ENCODE assay signal across 13 cellular contexts in the genomic region with DNA sequence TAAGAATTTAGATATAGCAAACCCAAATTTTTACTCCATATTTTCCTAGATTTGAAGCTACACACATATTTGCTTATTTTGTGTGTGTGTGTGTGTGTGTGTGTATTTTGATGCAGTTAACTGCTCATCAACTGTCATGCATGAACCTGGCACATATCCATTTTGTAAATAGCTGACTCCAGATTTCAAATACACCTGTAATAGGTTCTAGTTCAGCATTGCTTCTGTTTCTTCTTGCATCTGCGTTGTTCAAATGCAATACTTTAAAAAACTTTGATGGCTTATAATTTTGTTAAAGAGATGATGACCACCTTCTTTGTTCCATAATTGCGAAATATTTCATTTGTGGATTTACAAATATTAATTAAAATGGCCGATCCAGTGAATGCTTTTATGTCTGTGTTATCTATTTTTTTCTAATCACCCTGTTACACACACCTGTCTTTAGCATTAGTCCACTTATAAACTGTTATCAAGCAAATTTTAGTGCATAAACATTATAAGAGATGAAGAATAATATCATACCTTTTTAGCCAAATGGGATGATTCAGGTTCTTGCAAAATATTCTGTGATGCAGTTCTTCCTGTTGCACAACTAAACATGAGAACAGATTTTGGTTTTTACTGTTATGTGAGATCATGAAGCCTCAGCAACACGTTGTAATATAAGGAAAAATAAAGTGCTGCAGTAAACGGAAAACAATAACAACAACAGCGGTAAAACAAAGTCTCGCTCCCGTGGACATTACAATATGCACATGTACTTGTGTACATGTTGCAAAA. TPM values are rescaled to one million over a fixed set of nuclear protein-coding genes. Genes with fewer than 3 reads are reported as not detected.
DNase-seq lines count a peak whose midpoint lies in the region; ATAC-seq, FAIRE-seq and TF ChIP-seq lines count a peak whose summit lies in the region.
"Had no signal": no experiment of that assay in that cellular context is flagged by ENCODE, and none has a peak within 500 bp of the region (broad histone marks: within the 10 kb centered on the region; RNA-seq: fewer than 3 reads in every experiment).

No MANE protein-coding gene starts in this region.

- TF ChIP-seq CTCF in HepG2 (CRISPR knock-in tag; IDR thresholded peaks at IDR 0.05), result no peak
- TF ChIP-seq CTCF in right lobe of liver (IDR thresholded peaks at IDR 0.05), result no peak
- TF ChIP-seq CTCF in fibroblast of villous mesenchyme (IDR thresholded peaks at IDR 0.05; ENCODE audit: insufficient read depth, low read depth, low read length), result no peak
- no peak for TF ChIP-seq CTCF in testis (IDR thresholded peaks at IDR 0.05)
- TF ChIP-seq CTCF in chondrocyte (IDR thresholded peaks at IDR 0.05), result no peak

- CTCF ChIA-PET in HepG2 (lab: Yijun Ruan, JAX; ENCODE audit: low intra/inter-chr PET ratio, low total read pairs), result no interaction called here

- peaks cover 6 to 11% of the 10 kb centered on the region in 2 experiments; a peak in 4 of 5 replicates for H3K27me3 ChIP-seq in HepG2 (ENCODE audit: control insufficient read depth in 1 of 2, insufficient read depth in 2 of 2, low read length in 2 of 2)
- no peaks in the 10 kb centered on the region for H3K27me3 ChIP-seq in right lobe of liver
- H3K27me3 ChIP-seq in testis, result no peaks in the 10 kb centered on the region

- no peak overlapping the region for H3K4me3 ChIP-seq in HepG2 (replicated peaks in 1 of 3; ENCODE audit: insufficient read depth in 1 of 3, low read depth in 2 of 3, low read length in 3 of 3)
- no peak overlapping the region for H3K4me3 ChIP-seq in right lobe of liver
- no peak overlapping the region for H3K4me3 ChIP-seq in fibroblast of villous mesenchyme (ENCODE audit: low read depth, low read length)
- H3K4me3 ChIP-seq in testis, result no peak overlapping the region

- no peaks in the 10 kb centered on the region for H4K20me1 ChIP-seq in HepG2 (ENCODE audit: insufficient read depth, low read length)

- ATAC-seq in HepG2, result no peak
- no peak for ATAC-seq in right lobe of liver

- peaks cover 17% of the 10 kb centered on the region for H3K4me1 ChIP-seq in HepG2 (ENCODE audit: insufficient read depth, low read length)
- H3K4me1 ChIP-seq in right lobe of liver, result no peaks in the 10 kb centered on the region
- H3K4me1 ChIP-seq in testis, result peaks cover 16% of the 10 kb centered on the region

- BruUV-seq in HepG2 (replicated peaks; lab: Mats Ljungman, UMichigan), result no TSS peak

- H3K4me1 Mint-ChIP-seq in chondrocyte (ENCODE audit: low read depth), result peaks cover 22% of the 10 kb centered on the region

- H3K27ac ChIP-seq in HepG2 (ENCODE audit: extremely low read length, insufficient read depth, low read length) (no peak overlapping the region), right lobe of liver (no peak overlapping the region), testis (no peak overlapping the region)

- TF ChIP-seq EP300 in HepG2 (IDR thresholded peaks at IDR 0.05; ENCODE audit: low read depth in 2 of 2, low read length in 2 of 2) (no peak), HepG2 (CRISPR knock-in tag; IDR thresholded peaks at IDR 0.05; ENCODE audit: borderline replicate concordance) (no peak)

- H3K36me3 ChIP-seq in HepG2 (replicated peaks in 1 of 2; ENCODE audit: control insufficient read depth in 1 of 2, insufficient read depth in 2 of 2, low read length in 2 of 2) (no peaks in the 10 kb centered on the region), right lobe of liver (no peaks in the 10 kb centered on the region), testis (ENCODE audit: low read depth, missing control alignments) (no peaks in the 10 kb centered on the region)
- H3K36me3 ChIP-seq: thoracic aorta had no signal

- H3K27ac Mint-ChIP-seq in chondrocyte (ENCODE audit: unreplicated experiment), result no peak overlapping the region

- H3K79me2 ChIP-seq in HepG2 (ENCODE audit: insufficient read depth, low read length), result no peaks in the 10 kb centered on the region

- no peak overlapping the region for H2AFZ ChIP-seq in HepG2 (ENCODE audit: low read length)

- H3K4me3 Mint-ChIP-seq in chondrocyte (ENCODE audit: unreplicated experiment), result no peak overlapping the region

- no peak overlapping the region for H3K9ac ChIP-seq in HepG2 (ENCODE audit: insufficient read depth, low read depth, low read length)

- DNase-seq in HepG2 (ENCODE audit: low spot score) (no peak), right lobe of liver (no peak), SKM-1 treated with dmso at 0.1 percent for 144 hours (lab: John Stamatoyannopoulos, UW; ENCODE audit: unreplicated experiment) (peak; percentile 66), fibroblast of villous mesenchyme (ENCODE audit: low read depth) (peak; percentile 84), testis (no peak), NCI-H510A (lab: John Stamatoyannopoulos, UW) (no peak), NCI-H748 (lab: John Stamatoyannopoulos, UW; ENCODE audit: unreplicated experiment) (no peak), chondrocyte (ENCODE audit: low spot score) (no peak)
- DNase-seq: activated CD4-positive, CD25-positive, alpha-beta regulatory T cell treated with anti-CD3 and anti-CD28 coated beads, Interleukin-2, amount 50 U/mL, for 72 hours; activated naive CD4-positive, alpha-beta T cell treated with Interleukin-2 at 50 U/mL for 16 hours; stimulated activated CD4-positive, alpha-beta T cell treated with anti-CD3 and anti-CD28 coated beads, Interleukin-4, amount 100 ng/mL, for 4 hours had no signal

- FAIRE-seq in HepG2 (lab: Jason Lieb, UNC), result no peak

- in situ Hi-C loops in HepG2 (cut with HindIII; ENCODE audit: extremely low pct_ligation_motif_present, low pct_unique_long_range_greater_than_20kb), result loop anchor here (5.0 to 10.0 kb wide), 2 partner anchors 138 to 395 kb away; no protein-coding TSS in a partner anchor

- whole genome bisulfite sequencing in HepG2 (ENCODE audit: low lambda C conversion rate), result 66% methylated on average over 8 of the region's 8 CpGs
- 47% methylated on average over 8 of the region's 8 CpGs for WGBS in right lobe of liver (ENCODE audit: insufficient coverage, low coverage, low lambda C conversion rate, missing lambda C conversion rate)
- 77 to 87% methylated on average over 8 of the region's 8 CpGs for WGBS in testis, 2 donors

- H3K4me2 ChIP-seq in HepG2 (ENCODE audit: low read depth, low read length), result no peak overlapping the region

- no peaks in the 10 kb centered on the region for H3K9me3 ChIP-seq in HepG2 (ENCODE audit: low read length)
- H3K9me3 ChIP-seq in right lobe of liver, result no peaks in the 10 kb centered on the region
- no peaks in the 10 kb centered on the region for H3K9me3 ChIP-seq in testis
- H3K9me3 ChIP-seq: thoracic aorta had no signal

- peaks cover 18% of the 10 kb centered on the region for H3K27me3 Mint-ChIP-seq in chondrocyte (ENCODE audit: low read depth)

- TF ChIP-seq RAD21 in HepG2 (CRISPR knock-in tag; IDR thresholded peaks at IDR 0.05), result no peak

- H3K9me3 Mint-ChIP-seq in chondrocyte (ENCODE audit: low read depth), result no peaks in the 10 kb centered on the region

- intact Hi-C loops in HepG2 (cut with micrococcal nuclease; ENCODE audit: unreplicated experiment) (loop anchor here (10.0 kb wide), 1 partner anchor 295 kb away; no protein-coding TSS in a partner anchor), right lobe of liver (cut with DNase I) (loop anchor here (10.0 kb wide), 1 partner anchor 135 kb away; no protein-coding TSS in a partner anchor), testis (cut with DNase I; ENCODE audit: low total_unique reads) (no loop called here)

- POLR2A ChIA-PET in HepG2 (lab: Yijun Ruan, JAX), result interaction anchor here (3.6 kb wide), 1 partner anchor 14 kb away, joined by 30 read pairs; the partner anchor contains the start of gene S100A11

- no peak for TF ChIP-seq POLR2A in HepG2 (IDR thresholded peaks at IDR 0.05; ENCODE audit: insufficient read depth in 1 of 2, low read depth in 2 of 2, low read length in 2 of 2)
- TF ChIP-seq POLR2A in right lobe of liver (IDR thresholded peaks at IDR 0.05), result no peak
- no peak for TF ChIP-seq POLR2A in testis (IDR thresholded peaks at IDR 0.05)

- no peaks in the 10 kb centered on the region for H3K36me3 Mint-ChIP-seq in chondrocyte (ENCODE audit: low read depth)

RNA-seq across cellular contexts. Expression of gene S100A11, which starts 12.7 kb away (rescaled TPM):
- total RNA-seq in HepG2 (2016; rRNA removed; fragmentation: Illumina TruSeq; extraction: Trizol) (5.9 and 6.6 TPM in 2 replicates), right lobe of liver (10 to 100 TPM; 11.0 to 68.5 (median 25.3) TPM), fibroblast of villous mesenchyme (126 and 197 TPM in 2 replicates), testis (10 to 100 TPM; 80.2 to 86.9 TPM), chondrocyte (546 to 749 TPM (median 741 TPM) in 3 replicates)
- 1.3 and 3.2 TPM in 2 replicates for total RNA-seq in HepG2 (2016; cell fraction: cytosol; rRNA removed; fragmentation: Illumina TruSeq; extraction: Trizol; ENCODE audit: low read depth)
- total RNA-seq in HepG2 (2016; cell fraction: insoluble cytoplasmic fraction; rRNA removed; fragmentation: Illumina TruSeq; extraction: Trizol), result 4.3 and 7.0 TPM in 2 replicates
- 3.4 and 3.6 TPM in 2 replicates for total RNA-seq in HepG2 (2016; cell fraction: membrane; rRNA removed; fragmentation: Illumina TruSeq; extraction: Trizol)
- 1.3 and 2.0 TPM in 2 replicates for total RNA-seq in HepG2 (2016; cell fraction: nucleus; rRNA removed; fragmentation: Illumina TruSeq; extraction: Trizol)
- polyA plus RNA-seq in HepG2 (2011; rRNA removed) (32.5 and 34.4 TPM in 2 replicates), testis (ENCODE audit: insufficient read depth, low read depth, low replicate concordance) (275 TPM)
- polyA plus RNA-seq in HepG2 (2011; cell fraction: cytosol; rRNA removed), result 34.2 and 35.0 TPM in 2 replicates
- 3.5 and 6.0 TPM in 2 replicates for polyA plus RNA-seq in HepG2 (2011; cell fraction: nucleus; rRNA removed)
- 12.4 and 19.5 TPM in 2 replicates for polyA plus RNA-seq in HepG2 (2012)
- 10.8 and 13.7 TPM in 2 replicates for polyA plus RNA-seq in HepG2 (2016; cell fraction: cytosol; fragmentation: Illumina TruSeq; extraction: Trizol; ENCODE audit: low read depth)
- 24.8 and 27.8 TPM in 2 replicates for polyA plus RNA-seq in HepG2 (2016; cell fraction: insoluble cytoplasmic fraction; fragmentation: Illumina TruSeq; extraction: Trizol; ENCODE audit: low read depth)
- polyA plus RNA-seq in HepG2 (2016; cell fraction: membrane; fragmentation: Illumina TruSeq; extraction: Trizol; ENCODE audit: low read depth), result 11.2 and 13.6 TPM in 2 replicates
- polyA plus RNA-seq in HepG2 (2016; cell fraction: nucleus; fragmentation: Illumina TruSeq; extraction: Trizol; ENCODE audit: insufficient read depth, low read depth), result 8.1 and 10.6 TPM in 2 replicates
- 24.1 and 1,581 TPM in 2 replicates for polyA minus RNA-seq in HepG2 (2011; rRNA and poly(A)+ RNA removed; ENCODE audit: low replicate concordance)
- 14.6 and 16.4 TPM in 2 replicates for polyA minus RNA-seq in HepG2 (2011; cell fraction: cytosol; rRNA and poly(A)+ RNA removed)
- polyA minus RNA-seq in HepG2 (2011; cell fraction: nucleus; rRNA and poly(A)+ RNA removed), result 5.2 and 6.7 TPM in 2 replicates

RNA-seq across cellular contexts. Expression of gene TCHHL1, which starts 39.4 kb away (rescaled TPM):
- total RNA-seq in HepG2 (2016; rRNA removed; fragmentation: Illumina TruSeq; extraction: Trizol) (not detected in 2 replicates), right lobe of liver (not detected), fibroblast of villous mesenchyme (not detected in 2 replicates), testis (under 1 TPM in 1 of 2 donors, not detected in 1; 0.12 TPM), chondrocyte (not detected in 3 replicates)
- not detected in 2 replicates for total RNA-seq in HepG2 (2016; cell fraction: cytosol; rRNA removed; fragmentation: Illumina TruSeq; extraction: Trizol; ENCODE audit: low read depth)
- total RNA-seq in HepG2 (2016; cell fraction: insoluble cytoplasmic fraction; rRNA removed; fragmentation: Illumina TruSeq; extraction: Trizol), result not detected in 2 replicates
- not detected in 2 replicates for total RNA-seq in HepG2 (2016; cell fraction: membrane; rRNA removed; fragmentation: Illumina TruSeq; extraction: Trizol)
- not detected in 2 replicates for total RNA-seq in HepG2 (2016; cell fraction: nucleus; rRNA removed; fragmentation: Illumina TruSeq; extraction: Trizol)
- polyA plus RNA-seq in HepG2 (2011; rRNA removed) (not detected in 2 replicates), testis (ENCODE audit: insufficient read depth, low read depth, low replicate concordance) (not detected)
- polyA plus RNA-seq in HepG2 (2011; cell fraction: cytosol; rRNA removed), result not detected in 2 replicates
- not detected in 2 replicates for polyA plus RNA-seq in HepG2 (2011; cell fraction: nucleus; rRNA removed)
- polyA plus RNA-seq in HepG2 (2012), result not detected in 2 replicates
- not detected in 2 replicates for polyA plus RNA-seq in HepG2 (2016; cell fraction: cytosol; fragmentation: Illumina TruSeq; extraction: Trizol; ENCODE audit: low read depth)
- polyA plus RNA-seq in HepG2 (2016; cell fraction: insoluble cytoplasmic fraction; fragmentation: Illumina TruSeq; extraction: Trizol; ENCODE audit: low read depth), result not detected in 2 replicates
- polyA plus RNA-seq in HepG2 (2016; cell fraction: membrane; fragmentation: Illumina TruSeq; extraction: Trizol; ENCODE audit: low read depth), result not detected in 2 replicates
- polyA plus RNA-seq in HepG2 (2016; cell fraction: nucleus; fragmentation: Illumina TruSeq; extraction: Trizol; ENCODE audit: insufficient read depth, low read depth), result not detected in 2 replicates
- polyA minus RNA-seq in HepG2 (2011; rRNA and poly(A)+ RNA removed; ENCODE audit: low replicate concordance), result not detected in 2 replicates
- polyA minus RNA-seq in HepG2 (2011; cell fraction: cytosol; rRNA and poly(A)+ RNA removed), result not detected in 2 replicates
- polyA minus RNA-seq in HepG2 (2011; cell fraction: nucleus; rRNA and poly(A)+ RNA removed), result not detected in 2 replicates
- total RNA-seq: omental fat pad, thoracic aorta had no signal

RNA-seq across cellular contexts. Expression of gene S100A10, which starts 55.8 kb away (rescaled TPM):
- total RNA-seq in HepG2 (2016; rRNA removed; fragmentation: Illumina TruSeq; extraction: Trizol) (16.8 and 25.6 TPM in 2 replicates), right lobe of liver (100 to 1,000 TPM in 1 of 6 experiments, 10 to 100 TPM in 5; 48.5 to 192 (median 61.7) TPM), fibroblast of villous mesenchyme (70.0 and 70.2 TPM in 2 replicates), testis (100 to 1,000 TPM in 1 of 2 donors, 10 to 100 TPM in 1; 92.4 to 110 TPM), chondrocyte (454 to 578 TPM (median 560 TPM) in 3 replicates)
- 11.2 and 14.8 TPM in 2 replicates for total RNA-seq in HepG2 (2016; cell fraction: cytosol; rRNA removed; fragmentation: Illumina TruSeq; extraction: Trizol; ENCODE audit: low read depth)
- 16.6 and 20.0 TPM in 2 replicates for total RNA-seq in HepG2 (2016; cell fraction: insoluble cytoplasmic fraction; rRNA removed; fragmentation: Illumina TruSeq; extraction: Trizol)
- total RNA-seq in HepG2 (2016; cell fraction: membrane; rRNA removed; fragmentation: Illumina TruSeq; extraction: Trizol), result 11.0 and 15.4 TPM in 2 replicates
- total RNA-seq in HepG2 (2016; cell fraction: nucleus; rRNA removed; fragmentation: Illumina TruSeq; extraction: Trizol), result 9.2 and 9.3 TPM in 2 replicates
- polyA plus RNA-seq in HepG2 (2011; rRNA removed) (21.2 and 28.7 TPM in 2 replicates), testis (ENCODE audit: insufficient read depth, low read depth, low replicate concordance) (364 TPM)
- 20.0 and 23.9 TPM in 2 replicates for polyA plus RNA-seq in HepG2 (2011; cell fraction: cytosol; rRNA removed)
- 4.5 and 6.8 TPM in 2 replicates for polyA plus RNA-seq in HepG2 (2011; cell fraction: nucleus; rRNA removed)
- 83.4 and 162 TPM in 2 replicates for polyA plus RNA-seq in HepG2 (2012)
- polyA plus RNA-seq in HepG2 (2016; cell fraction: cytosol; fragmentation: Illumina TruSeq; extraction: Trizol; ENCODE audit: low read depth), result 40.3 and 56.7 TPM in 2 replicates
- polyA plus RNA-seq in HepG2 (2016; cell fraction: insoluble cytoplasmic fraction; fragmentation: Illumina TruSeq; extraction: Trizol; ENCODE audit: low read depth), result 59.5 and 63.7 TPM in 2 replicates
- polyA plus RNA-seq in HepG2 (2016; cell fraction: membrane; fragmentation: Illumina TruSeq; extraction: Trizol; ENCODE audit: low read depth), result 33.3 and 43.6 TPM in 2 replicates
- 26.6 and 31.6 TPM in 2 replicates for polyA plus RNA-seq in HepG2 (2016; cell fraction: nucleus; fragmentation: Illumina TruSeq; extraction: Trizol; ENCODE audit: insufficient read depth, low read depth)
- polyA minus RNA-seq in HepG2 (2011; rRNA and poly(A)+ RNA removed; ENCODE audit: low replicate concordance), result 10.2 and 42.1 TPM in 2 replicates
- 51.8 and 64.0 TPM in 2 replicates for polyA minus RNA-seq in HepG2 (2011; cell fraction: cytosol; rRNA and poly(A)+ RNA removed)
- 12.5 and 18.9 TPM in 2 replicates for polyA minus RNA-seq in HepG2 (2011; cell fraction: nucleus; rRNA and poly(A)+ RNA removed)

Comparison
In these comparisons a context has a peak if more than half of its experiments do, and no peak if none do; other contexts are left out.
1. DNase-seq: peak in SKM-1 treated with dmso at 0.1 percent for 144 hours (single experiment) and fibroblast of villous mesenchyme (single experiment); none in HepG2 (single experiment), right lobe of liver (0 of 3), testis (single experiment), NCI-H510A (single experiment), NCI-H748 (single experiment) and chondrocyte (single experiment).